ENCODE assay signal across 10 cellular contexts in the genomic region with DNA sequence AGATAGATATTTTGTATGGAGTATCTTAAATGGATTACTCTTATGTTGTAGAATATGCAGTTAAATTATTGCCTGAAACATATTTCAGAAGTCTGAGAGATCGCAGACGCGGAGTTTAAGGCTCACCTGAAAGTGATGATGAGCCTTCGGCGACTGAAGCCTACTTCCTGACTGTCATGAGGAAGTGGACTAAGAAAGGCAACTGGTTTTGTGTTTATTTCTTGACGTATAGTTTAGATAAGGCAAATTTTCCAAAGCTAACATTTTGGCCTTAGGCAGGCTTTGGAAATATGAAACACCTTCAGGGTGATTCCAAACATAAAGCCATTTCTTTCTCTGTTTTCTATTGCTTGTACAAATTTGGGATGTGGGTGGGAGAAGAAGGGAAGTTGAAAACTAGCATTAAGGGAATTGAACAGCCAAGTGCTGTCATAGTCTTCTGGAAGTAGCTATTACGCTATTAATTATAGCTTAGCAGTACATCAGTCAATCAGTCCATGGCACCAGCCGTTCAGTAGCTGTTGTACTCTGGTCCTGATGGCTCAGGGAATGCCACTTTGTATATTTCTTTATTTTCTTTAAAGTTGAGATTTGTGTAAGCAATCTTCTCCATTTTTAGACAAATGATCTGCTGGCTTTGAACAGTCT. TPM values are rescaled to one million over a fixed set of nuclear protein-coding genes. Genes with fewer than 3 reads are reported as not detected.
DNase-seq lines count a peak whose midpoint lies in the region; ATAC-seq lines count a peak whose summit lies in the region.
"Had no signal": no experiment of that assay in that cellular context is flagged by ENCODE, and none has a peak within 500 bp of the region (broad histone marks: within the 10 kb centered on the region; RNA-seq: fewer than 3 reads in every experiment).

No MANE protein-coding gene starts in this region.

- intact Hi-C loops in naive thymus-derived CD4-positive, alpha-beta T cell (cut with micrococcal nuclease) = loop anchor here (2.0 to 10.0 kb wide), 5 partner anchors 110 to 1392 kb away; a partner anchor contains a TSS

- H3K4me1 Mint-ChIP-seq in CD8-positive, alpha-beta memory T cell = peaks cover 9 to 15% (median 12%) of the 10 kb centered on the region in 3 donors
- peaks cover 0 to 15% (median 11%) of the 10 kb centered on the region in 3 donors for H3K4me1 Mint-ChIP-seq in IgD-negative memory B cell
- H3K4me1 Mint-ChIP-seq in activated naive CD8-positive, alpha-beta T cell treated with anti-CD3 and anti-CD28 coated beads, Interleukin-2, amount 50 U/mL, for 24 hours = peaks cover 10% of the 10 kb centered on the region
- H3K4me1 Mint-ChIP-seq in naive thymus-derived CD4-positive, alpha-beta T cell = peaks cover 0 to 13% (median 8%) of the 10 kb centered on the region in 7 donors

- no peak for ATAC-seq in activated naive CD8-positive, alpha-beta T cell treated with anti-CD3 and anti-CD28 coated beads, Interleukin-2, amount 50 U/mL, for 24 hours
- no peak for ATAC-seq in naive thymus-derived CD4-positive, alpha-beta T cell
- no peak for ATAC-seq in GM18519 (IDR thresholded peaks at IDR 0.05; ENCODE audit: low FRiP score, unreplicated experiment)

- H3K9me3 Mint-ChIP-seq in CD8-positive, alpha-beta memory T cell = no peaks in the 10 kb centered on the region
- H3K9me3 Mint-ChIP-seq in IgD-negative memory B cell = no peaks in the 10 kb centered on the region
- H3K9me3 Mint-ChIP-seq in activated naive CD8-positive, alpha-beta T cell treated with anti-CD3 and anti-CD28 coated beads, Interleukin-2, amount 50 U/mL, for 24 hours = no peaks in the 10 kb centered on the region
- H3K9me3 Mint-ChIP-seq in naive thymus-derived CD4-positive, alpha-beta T cell = no peaks in the 10 kb centered on the region

- H3K36me3 ChIP-seq in CD8-positive, alpha-beta memory T cell (ENCODE audit: insufficient read depth, low read length) = no peaks in the 10 kb centered on the region
- no peaks in the 10 kb centered on the region for H3K36me3 ChIP-seq in naive thymus-derived CD4-positive, alpha-beta T cell (ENCODE audit: control insufficient read depth in 2 of 3, insufficient read depth in 3 of 3, low read length in 3 of 3)
- H3K36me3 ChIP-seq: ascending aorta, SJSA1 had no signal

- no peak overlapping the region for H3K4me3 ChIP-seq in CD8-positive, alpha-beta memory T cell (ENCODE audit: low read length)
- no peak overlapping the region for H3K4me3 ChIP-seq in naive thymus-derived CD4-positive, alpha-beta T cell (ENCODE audit: low read length)

- CTCF ChIA-PET in CD8-positive, alpha-beta memory T cell (lab: Charles Lee) = interaction anchor here (1.0 kb wide), 1 partner anchor 31 kb away, joined by 5 read pairs; no protein-coding TSS in a partner anchor
- CTCF ChIA-PET in naive thymus-derived CD4-positive, alpha-beta T cell (lab: Charles Lee) = no interaction called here

- no peak for DNase-seq in CD8-positive, alpha-beta memory T cell
- no peak for DNase-seq in activated naive CD8-positive, alpha-beta T cell treated with anti-CD3 and anti-CD28 coated beads, Interleukin-2, amount 50 U/mL, for 24 hours
- no peak for DNase-seq in naive thymus-derived CD4-positive, alpha-beta T cell
- DNase-seq in NCI-H774 (lab: John Stamatoyannopoulos, UW) (no peak), H4 (ENCODE audit: low spot score) (no peak), GM19240 (ENCODE audit: insufficient read length, low spot score) (no peak)

- H3K27ac ChIP-seq in CD8-positive, alpha-beta memory T cell (ENCODE audit: low read depth, low read length) = no peak overlapping the region
- no peak overlapping the region for H3K27ac ChIP-seq in naive thymus-derived CD4-positive, alpha-beta T cell (ENCODE audit: low read depth, low read length)
- H3K27ac ChIP-seq: ascending aorta, SJSA1 had no signal

- POLR2A ChIA-PET in CD8-positive, alpha-beta memory T cell (lab: Charles Lee) = no interaction called here
- POLR2A ChIA-PET in naive thymus-derived CD4-positive, alpha-beta T cell (lab: Charles Lee) = interaction anchor here (0.8 kb wide), 1 partner anchor 10 kb away, joined by 3 read pairs; no protein-coding TSS in a partner anchor

- H3K4me3 Mint-ChIP-seq in CD8-positive, alpha-beta memory T cell = peak overlapping the region in 6 of 7 donors; percentile 62 to 87 (median 77)
- H3K4me3 Mint-ChIP-seq in IgD-negative memory B cell = peak overlapping the region; percentile 55 to 92 (median 83)
- H3K4me3 Mint-ChIP-seq in activated naive CD8-positive, alpha-beta T cell treated with anti-CD3 and anti-CD28 coated beads, Interleukin-2, amount 50 U/mL, for 24 hours = peak overlapping the region; percentile 67
- peak overlapping the region; percentile 48 to 86 (median 71) for H3K4me3 Mint-ChIP-seq in naive thymus-derived CD4-positive, alpha-beta T cell

- peaks cover 0 to 1% (median 0%) of the 10 kb centered on the region in 3 donors for H3K36me3 Mint-ChIP-seq in CD8-positive, alpha-beta memory T cell
- H3K36me3 Mint-ChIP-seq in IgD-negative memory B cell = no peaks in the 10 kb centered on the region
- no peaks in the 10 kb centered on the region for H3K36me3 Mint-ChIP-seq in activated naive CD8-positive, alpha-beta T cell treated with anti-CD3 and anti-CD28 coated beads, Interleukin-2, amount 50 U/mL, for 24 hours (ENCODE audit: low read depth)
- H3K36me3 Mint-ChIP-seq in naive thymus-derived CD4-positive, alpha-beta T cell = no peaks in the 10 kb centered on the region

- no peaks in the 10 kb centered on the region for H3K9me3 ChIP-seq in CD8-positive, alpha-beta memory T cell (ENCODE audit: low read length)
- H3K9me3 ChIP-seq in naive thymus-derived CD4-positive, alpha-beta T cell (ENCODE audit: control insufficient read depth in 2 of 3, low read length in 3 of 3) = no peaks in the 10 kb centered on the region
- H3K9me3 ChIP-seq: ascending aorta, SJSA1 had no signal

- peaks cover 3% of the 10 kb centered on the region for H3K27me3 ChIP-seq in CD8-positive, alpha-beta memory T cell (ENCODE audit: insufficient read depth, low read length, poor library complexity, severe bottlenecking)
- no peaks in the 10 kb centered on the region for H3K27me3 ChIP-seq in naive thymus-derived CD4-positive, alpha-beta T cell (ENCODE audit: control insufficient read depth in 2 of 2, insufficient read depth in 2 of 2, low read length in 2 of 2)
- H3K27me3 ChIP-seq: ascending aorta, SJSA1 had no signal

- peak overlapping the region in 1 of 8 donors; percentile 6 for H3K27ac Mint-ChIP-seq in CD8-positive, alpha-beta memory T cell
- peak overlapping the region in 1 of 3 donors; percentile 21 for H3K27ac Mint-ChIP-seq in IgD-negative memory B cell
- no peak overlapping the region for H3K27ac Mint-ChIP-seq in activated naive CD8-positive, alpha-beta T cell treated with anti-CD3 and anti-CD28 coated beads, Interleukin-2, amount 50 U/mL, for 24 hours
- H3K27ac Mint-ChIP-seq in naive thymus-derived CD4-positive, alpha-beta T cell = no peak overlapping the region

- H3K27me3 Mint-ChIP-seq in CD8-positive, alpha-beta memory T cell = peaks cover 20 to 51% of the 10 kb centered on the region in 2 donors
- peaks cover 33% of the 10 kb centered on the region for H3K27me3 Mint-ChIP-seq in IgD-negative memory B cell
- H3K27me3 Mint-ChIP-seq in activated naive CD8-positive, alpha-beta T cell treated with anti-CD3 and anti-CD28 coated beads, Interleukin-2, amount 50 U/mL, for 24 hours = peaks cover 55% of the 10 kb centered on the region
- peaks cover 23 to 67% (median 43%) of the 10 kb centered on the region in 5 donors for H3K27me3 Mint-ChIP-seq in naive thymus-derived CD4-positive, alpha-beta T cell

- H3K4me1 ChIP-seq in CD8-positive, alpha-beta memory T cell (ENCODE audit: insufficient read depth, low read length) = peaks cover 5% of the 10 kb centered on the region
- H3K4me1 ChIP-seq in naive thymus-derived CD4-positive, alpha-beta T cell (ENCODE audit: control insufficient read depth in 2 of 2, insufficient read depth in 2 of 2, low read length in 2 of 2) = no peaks in the 10 kb centered on the region

RNA-seq across cellular contexts. Expression of a gene that starts 1.5 kb away (rescaled TPM):
- under 1 TPM; 0.88 to 0.93 TPM for total RNA-seq in CD8-positive, alpha-beta memory T cell
- polyA plus RNA-seq in CD8-positive, alpha-beta memory T cell = 0.12 TPM
- 0.16 TPM for polyA plus RNA-seq in IgD-negative memory B cell
- total RNA-seq in naive thymus-derived CD4-positive, alpha-beta T cell = 1 to 10 TPM in 1 of 5 experiments, under 1 TPM in 4; 0.19 to 1.3 (median 0.56) TPM
- polyA plus RNA-seq in naive thymus-derived CD4-positive, alpha-beta T cell = under 1 TPM in 1 of 2 donors, not detected in 1; 0.33 TPM
- 0.25 TPM in 1 of 2 replicates, not detected in the other for total RNA-seq in H4 (2014; rRNA removed; shearing (Covaris generic))
